Comparison of ENCODE assay signal across 8 cellular contexts in the genomic region with DNA sequence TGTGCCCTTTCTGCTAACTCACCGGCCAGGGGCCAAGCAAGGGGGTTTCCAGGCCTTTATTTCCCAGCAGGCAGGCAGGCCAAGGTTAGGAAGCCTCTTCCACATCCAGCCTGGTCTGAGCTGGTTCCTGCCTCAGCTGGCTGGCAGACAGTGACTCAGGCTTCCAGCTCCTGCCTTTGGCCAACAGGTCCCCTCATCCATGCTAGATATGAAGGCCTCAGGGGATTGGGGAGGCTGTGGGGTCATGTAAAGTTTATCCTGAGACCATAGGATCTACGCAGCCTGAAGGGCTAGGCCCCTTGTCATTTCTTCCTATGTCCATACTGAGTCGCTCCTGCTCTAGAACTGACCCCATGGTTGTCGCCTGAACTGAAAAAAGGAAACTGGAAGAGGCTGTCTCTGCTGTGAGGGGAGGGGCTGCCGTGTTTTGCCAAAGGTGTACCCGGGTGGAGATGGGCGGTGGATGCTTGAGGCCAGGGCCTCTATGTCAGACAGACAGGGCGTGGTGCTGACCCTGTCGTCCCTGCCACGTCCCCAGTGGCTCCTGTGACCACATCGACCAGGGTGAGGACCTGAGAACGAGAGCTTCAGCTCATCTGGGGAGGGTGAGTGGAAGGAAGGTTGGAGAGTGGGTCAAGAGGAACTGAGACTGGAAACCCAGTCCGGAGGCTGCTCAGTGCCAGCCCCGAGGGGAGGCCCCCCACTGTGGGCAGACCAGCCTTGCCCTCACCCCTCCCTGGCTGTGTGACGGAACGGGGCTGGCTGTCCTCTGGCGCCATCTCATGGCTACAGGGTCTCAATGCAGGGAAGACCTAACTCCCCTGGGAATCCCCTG. TPM values are rescaled to one million over a fixed set of nuclear protein-coding genes. Genes with fewer than 3 reads are reported as not detected.
DNase-seq lines count a peak whose midpoint lies in the region; ATAC-seq and TF ChIP-seq lines count a peak whose summit lies in the region.

No MANE protein-coding gene starts in this region.

- TF ChIP-seq CTCF in CD14-positive monocyte (IDR thresholded peaks at IDR 0.05) (peak; percentile 99), mucosa of descending colon (IDR thresholded peaks at IDR 0.05) (peak; percentile 70), stomach (IDR thresholded peaks at IDR 0.05) (peak in 5 of 7 experiments; percentile 77 to 82 (median 80))

- H3K9me3 ChIP-seq in mucosa of descending colon (no peaks in the 10 kb centered on the region), stomach (no peaks in the 10 kb centered on the region)

- H3K4me3 ChIP-seq in mucosa of descending colon = no peak overlapping the region
- H3K4me3 ChIP-seq in stomach = peak overlapping the region in 3 of 4 donors; percentile 16 to 27 (median 19)

- H3K36me3 Mint-ChIP-seq in CD14-positive monocyte = peaks cover 5 to 19% of the 10 kb centered on the region in 2 donors
- H3K36me3 Mint-ChIP-seq in activated CD8-positive, alpha-beta memory T cell treated with anti-CD3 and anti-CD28 coated beads, Interleukin-2, amount 10 ng/mL, durations not matched to agents 7 days and 5 days = no peaks in the 10 kb centered on the region

- intact Hi-C loops in CD14-positive monocyte (cut with micrococcal nuclease) = loop anchor here in 1 of 2 donors (2.0 to 5.0 kb wide), 4 partner anchors 16 to 102 kb away; partner anchors contain the start of genes P2RY2 and P2RY6
- intact Hi-C loops in mucosa of descending colon (cut with DNase I, micrococcal nuclease) = no loop called here
- intact Hi-C loops in stomach (cut with DNase I; ENCODE audit: low total_unique reads) = no loop called here

- peaks cover 8% of the 10 kb centered on the region for H3K4me1 ChIP-seq in mucosa of descending colon (ENCODE audit: low read depth)
- H3K4me1 ChIP-seq in stomach = peaks cover 9 to 29% (median 21%) of the 10 kb centered on the region in 4 donors

- peaks cover 5 to 20% (median 8%) of the 10 kb centered on the region in 3 donors for H3K27me3 Mint-ChIP-seq in CD14-positive monocyte (ENCODE audit: low read depth in 3 of 3)
- H3K27me3 Mint-ChIP-seq in activated CD8-positive, alpha-beta memory T cell treated with anti-CD3 and anti-CD28 coated beads, Interleukin-2, amount 10 ng/mL, durations not matched to agents 7 days and 5 days = peaks cover 4% of the 10 kb centered on the region

- H3K4me1 Mint-ChIP-seq in CD14-positive monocyte = peaks cover 61% of the 10 kb centered on the region
- peaks cover 29% of the 10 kb centered on the region for H3K4me1 Mint-ChIP-seq in activated CD8-positive, alpha-beta memory T cell treated with anti-CD3 and anti-CD28 coated beads, Interleukin-2, amount 10 ng/mL, durations not matched to agents 7 days and 5 days

- DNase-seq in CD14-positive monocyte (ENCODE audit: low spot score) (peak; percentile 96), NCI-H748 treated with DMSO at 0.1 percent for 48 hours (lab: John Stamatoyannopoulos, UW) (peak; percentile 57), epithelial cell of prostate (ENCODE audit: low read depth, low spot score) (no peak), mucosa of descending colon (peak; percentile 58 to 79 (median 70)), stomach (peak; percentile 65)
- peak; percentile 68 for DNase-seq in activated CD8-positive, alpha-beta memory T cell treated with anti-CD3 and anti-CD28 coated beads, Interleukin-2, amount 10 ng/mL, durations not matched to agents 7 days and 5 days

- WGBS in stomach, 5 donors = 16 to 26% (median 20%) methylated on average over 16 to 17 of the region's 17 CpGs

- H3K27ac ChIP-seq in epithelial cell of prostate (peak overlapping the region; percentile 47), stomach (peak overlapping the region in 4 of 5 donors; percentile 25 to 74 (median 65))

- CTCF ChIA-PET in activated CD8-positive, alpha-beta memory T cell treated with anti-CD3 and anti-CD28 coated beads, Interleukin-2, amount 10 ng/mL, durations not matched to agents 7 days and 5 days (lab: Charles Lee) = interaction anchor here (0.6 to 5.7 kb wide), 26 partner anchors 10 to 586 kb away, joined by 3 to 60 read pairs (median 4); partner anchors contain the start of gene P2RY6

- no peak for TF ChIP-seq POLR2A in stomach (IDR thresholded peaks at IDR 0.05)

- no peak for TF ChIP-seq EP300 in stomach (IDR thresholded peaks at IDR 0.05)

- no peaks in the 10 kb centered on the region for H3K27me3 ChIP-seq in stomach

- H3K36me3 ChIP-seq in mucosa of descending colon (ENCODE audit: low read depth) (no peaks in the 10 kb centered on the region), stomach (no peaks in the 10 kb centered on the region)

- peak overlapping the region; percentile 62 to 80 for H3K4me3 Mint-ChIP-seq in CD14-positive monocyte
- no peak overlapping the region for H3K4me3 Mint-ChIP-seq in activated CD8-positive, alpha-beta memory T cell treated with anti-CD3 and anti-CD28 coated beads, Interleukin-2, amount 10 ng/mL, durations not matched to agents 7 days and 5 days

- ATAC-seq in GM19023 (IDR thresholded peaks at IDR 0.05; ENCODE audit: unreplicated experiment) = peak; percentile 52
- peak; percentile 69 for ATAC-seq in HG03354 (IDR thresholded peaks at IDR 0.05; ENCODE audit: poor library complexity, severe bottlenecking, unreplicated experiment)
- ATAC-seq in activated CD8-positive, alpha-beta memory T cell treated with anti-CD3 and anti-CD28 coated beads, Interleukin-2, amount 10 ng/mL, durations not matched to agents 7 days and 5 days = peak; percentile 77
- ATAC-seq in mucosa of descending colon = peak; percentile 91

- H3K27ac Mint-ChIP-seq in CD14-positive monocyte = peak overlapping the region; percentile 96 to 99 (median 98)
- no peak overlapping the region for H3K27ac Mint-ChIP-seq in activated CD8-positive, alpha-beta memory T cell treated with anti-CD3 and anti-CD28 coated beads, Interleukin-2, amount 10 ng/mL, durations not matched to agents 7 days and 5 days

- H3K9me3 Mint-ChIP-seq in CD14-positive monocyte = peaks cover 0 to 3% (median 0%) of the 10 kb centered on the region in 7 donors
- no peaks in the 10 kb centered on the region for H3K9me3 Mint-ChIP-seq in activated CD8-positive, alpha-beta memory T cell treated with anti-CD3 and anti-CD28 coated beads, Interleukin-2, amount 10 ng/mL, durations not matched to agents 7 days and 5 days (ENCODE audit: low read depth)

RNA-seq across cellular contexts. Expression of gene P2RY6, which starts 17.0 kb away (rescaled TPM):
- polyA plus RNA-seq in CD14-positive monocyte (1 to 10 TPM; 1.7 to 5.1 TPM), stomach (1 to 10 TPM; 1.2 to 2.9 (median 2.1) TPM)
- total RNA-seq in activated CD8-positive, alpha-beta memory T cell treated with anti-CD3 and anti-CD28 coated beads, Interleukin-2, amount 10 ng/mL, durations not matched to agents 7 days and 5 days = not detected
- total RNA-seq in mucosa of descending colon (1 to 10 TPM; 1.9 to 4.3 (median 2.8) TPM), stomach (1 to 10 TPM in 1 of 5 donors, under 1 TPM in 1, not detected in 3; 0.29 to 1.3 TPM)

RNA-seq across cellular contexts. Expression of gene ARHGEF17, which starts 19.0 kb away (rescaled TPM):
- polyA plus RNA-seq in CD14-positive monocyte (under 1 TPM; 0.16 to 0.55 TPM), stomach (10 to 100 TPM in 2 of 3 donors, 1 to 10 TPM in 1; 5.0 to 13.1 (median 10.8) TPM)
- total RNA-seq in activated CD8-positive, alpha-beta memory T cell treated with anti-CD3 and anti-CD28 coated beads, Interleukin-2, amount 10 ng/mL, durations not matched to agents 7 days and 5 days = not detected
- total RNA-seq in mucosa of descending colon (10 to 100 TPM in 2 of 3 donors, 1 to 10 TPM in 1; 7.6 to 75.8 (median 13.6) TPM), stomach (10 to 100 TPM; 29.9 to 66.5 (median 38.8) TPM)

Comparison
In these comparisons a context has a peak if more than half of its experiments do, and no peak if none do; other contexts are left out.
1. RNA of gene ARHGEF17, which starts 19.0 kb away (total RNA-seq): 29.9 to 66.5 TPM in stomach and 7.6 to 75.8 TPM in mucosa of descending colon; not detected in activated CD8-positive, alpha-beta memory T cell treated with anti-CD3 and anti-CD28 coated beads, Interleukin-2, amount 10 ng/mL, durations not matched to agents 7 days and 5 days; every median in the first group is over 4 times any median in the second.
2. Peak in every context shown above with its lines, with median percentiles within 50 percentile points of each other: CTCF ChIP-seq and ATAC-seq.